8 cellular contexts compared by ENCODE assay signal in genomic region chr15:101320501-101321052, GRCh38. TPM values are rescaled to one million over a fixed set of nuclear protein-coding genes. Genes with fewer than 3 reads are reported as not detected.
DNase-seq lines count a peak whose midpoint lies in the region; ATAC-seq and TF ChIP-seq lines count a peak whose summit lies in the region.

No MANE protein-coding gene starts in this region.

- H3K4me1 ChIP-seq in GM23338 (ENCODE audit: insufficient read depth) (no peaks in the 10 kb centered on the region), lower lobe of right lung (no peaks in the 10 kb centered on the region)

- DNase-seq in AML-193 (lab: John Stamatoyannopoulos, UW) (peak; percentile 93 to 94), GM23338 (ENCODE audit: low spot score) (peak; percentile 72), T-helper 17 cell (peak in 1 of 3 donors; percentile 33), lower lobe of right lung (peak; percentile 84), OCI-M2 (lab: John Stamatoyannopoulos, UW; ENCODE audit: unreplicated experiment) (no peak)
- DNase-seq in activated naive CD8-positive, alpha-beta T cell treated with anti-CD3 and anti-CD28 coated beads, Interleukin-2, amount 50 U/mL, for 16 hours (ENCODE audit: low read depth, low spot score) = peak; percentile 19
- DNase-seq in stimulated activated effector memory CD8-positive, alpha-beta T cell treated with anti-CD3 and anti-CD28 coated beads, Interleukin-12 subunit alpha, Interleukin-12 subunit beta, amount 100 ng/mL, for 72 hours (ENCODE audit: low spot score in 2 of 2) = peak; percentile 14 to 73

- intact Hi-C loops in lower lobe of right lung (cut with DNase I) = no loop called here

- H3K36me3 Mint-ChIP-seq in GM23338 (ENCODE audit: low read depth) (no peaks in the 10 kb centered on the region; the same call in 2 of the 3 replicates), T-helper 17 cell (ENCODE audit: low read depth) (peaks cover 4% of the 10 kb centered on the region)
- H3K36me3 Mint-ChIP-seq in stimulated activated effector memory CD8-positive, alpha-beta T cell treated with anti-CD3 and anti-CD28 coated beads, Interleukin-12 subunit alpha, Interleukin-12 subunit beta, amount 100 ng/mL, for 72 hours = no peaks in the 10 kb centered on the region

- peak; percentile 91 for ATAC-seq in GM23338
- peak; percentile 96 for ATAC-seq in T-helper 17 cell
- peak; percentile 90 for ATAC-seq in lower lobe of right lung
- peak; percentile 93 for ATAC-seq in stimulated activated effector memory CD8-positive, alpha-beta T cell treated with anti-CD3 and anti-CD28 coated beads, Interleukin-12 subunit alpha, Interleukin-12 subunit beta, amount 100 ng/mL, for 72 hours
- ATAC-seq in HG03521 (IDR thresholded peaks at IDR 0.05; ENCODE audit: unreplicated experiment) = no peak

- no peak overlapping the region for H3K4me3 ChIP-seq in GM23338
- H3K4me3 ChIP-seq in lower lobe of right lung = peak overlapping the region; percentile 15

- no peaks in the 10 kb centered on the region for H3K9me3 ChIP-seq in T-helper 17 cell (ENCODE audit: control insufficient read depth, low read length, poor library complexity, severe bottlenecking)
- no peaks in the 10 kb centered on the region for H3K9me3 ChIP-seq in lower lobe of right lung

- no peaks in the 10 kb centered on the region for H3F3A ChIP-seq in GM23338 (replicated peaks; ENCODE audit: low read depth)

- H4K20me1 ChIP-seq in GM23338 (replicated peaks; ENCODE audit: insufficient read depth) = no peaks in the 10 kb centered on the region

- TF ChIP-seq CTCF in GM23338 (conservative IDR thresholded peaks at IDR 0.05; ENCODE audit: low read depth in 2 of 2) (peak; percentile 41 to 64), lower lobe of right lung (IDR thresholded peaks at IDR 0.05) (peak; percentile 48)

- H3K36me3 ChIP-seq in GM23338 (ENCODE audit: insufficient read depth) = no peaks in the 10 kb centered on the region
- H3K36me3 ChIP-seq in lower lobe of right lung = no peaks in the 10 kb centered on the region

- no peak overlapping the region for H3K4me2 ChIP-seq in GM23338

- H3K9me2 ChIP-seq in GM23338 (ENCODE audit: insufficient read depth) = no peaks in the 10 kb centered on the region

- peak overlapping the region; percentile 31; the same call in 2 of the 3 replicates for H3K4me3 Mint-ChIP-seq in GM23338
- peak overlapping the region; percentile 67 for H3K4me3 Mint-ChIP-seq in T-helper 17 cell
- H3K4me3 Mint-ChIP-seq in stimulated activated effector memory CD8-positive, alpha-beta T cell treated with anti-CD3 and anti-CD28 coated beads, Interleukin-12 subunit alpha, Interleukin-12 subunit beta, amount 100 ng/mL, for 72 hours = peak overlapping the region; percentile 70

- H3K9me3 Mint-ChIP-seq in GM23338 = no peaks in the 10 kb centered on the region; the same call in 2 of the 3 replicates
- peaks cover 2% of the 10 kb centered on the region for H3K9me3 Mint-ChIP-seq in stimulated activated effector memory CD8-positive, alpha-beta T cell treated with anti-CD3 and anti-CD28 coated beads, Interleukin-12 subunit alpha, Interleukin-12 subunit beta, amount 100 ng/mL, for 72 hours

- H3K27ac ChIP-seq in GM23338 (ENCODE audit: low read depth) = no peak overlapping the region
- no peak overlapping the region for H3K27ac ChIP-seq in lower lobe of right lung

- H3K4me1 Mint-ChIP-seq in GM23338 (peaks cover 6% of the 10 kb centered on the region; the same call in 2 of the 3 replicates), T-helper 17 cell (no peaks in the 10 kb centered on the region)
- H3K4me1 Mint-ChIP-seq in stimulated activated effector memory CD8-positive, alpha-beta T cell treated with anti-CD3 and anti-CD28 coated beads, Interleukin-12 subunit alpha, Interleukin-12 subunit beta, amount 100 ng/mL, for 72 hours = peaks cover 13% of the 10 kb centered on the region

- H3K27me3 Mint-ChIP-seq in GM23338 (ENCODE audit: insufficient read depth, low read depth, poor library complexity) (peaks cover 11% of the 10 kb centered on the region), T-helper 17 cell (peaks cover 50% of the 10 kb centered on the region)

- H3K27ac Mint-ChIP-seq in GM23338 = no peak overlapping the region
- peak overlapping the region; percentile 80 for H3K27ac Mint-ChIP-seq in T-helper 17 cell
- peak overlapping the region; percentile 84 for H3K27ac Mint-ChIP-seq in stimulated activated effector memory CD8-positive, alpha-beta T cell treated with anti-CD3 and anti-CD28 coated beads, Interleukin-12 subunit alpha, Interleukin-12 subunit beta, amount 100 ng/mL, for 72 hours

- H2AFZ ChIP-seq in GM23338 = no peak overlapping the region

- H3K27me3 ChIP-seq in GM23338 (ENCODE audit: insufficient read depth) (no peaks in the 10 kb centered on the region), lower lobe of right lung (ENCODE audit: low read depth) (no peaks in the 10 kb centered on the region)

- H3K79me2 ChIP-seq in GM23338 (replicated peaks; ENCODE audit: insufficient read depth) = no peaks in the 10 kb centered on the region

TF ChIP-seq in GM23338, 12 proteins besides CTCF, POLR2A, EP300 and RAD21 (continues in another document):
- no peak for TF ChIP-seq NANOG (IDR thresholded peaks at IDR 0.05; ENCODE audit: borderline replicate concordance)
- TF ChIP-seq STAT1 (IDR thresholded peaks at IDR 0.05; ENCODE audit: unreplicated experiment) = no peak
- TF ChIP-seq CREB1 (CRISPR knock-in tag; IDR thresholded peaks at IDR 0.05; ENCODE audit: low read depth) = peak; percentile 59; the same call in 1 of the 2 replicates
- TF ChIP-seq ZNF462 (CRISPR knock-in tag; IDR thresholded peaks at IDR 0.05) = no peak

RNA-seq across cellular contexts. Expression of gene SNRPA1, which starts 25.5 kb away (rescaled TPM):
- 128 and 170 TPM in 2 replicates for total RNA-seq in GM23338 (2014; rRNA removed; shearing (Covaris generic))
- 313 and 361 TPM in 2 replicates for polyA plus RNA-seq in GM23338 (2016; fragmentation: Nextera tagmentation; extraction: Ambion mirVana)
- 100 to 1,000 TPM; 166 to 206 TPM for total RNA-seq in T-helper 17 cell
- 35.4 TPM for total RNA-seq in lower lobe of right lung

RNA-seq across cellular contexts. Expression of gene SELENOS, which starts 43.3 kb away (rescaled TPM):
- total RNA-seq in GM23338 (2014; rRNA removed; shearing (Covaris generic)) = 37.0 and 77.2 TPM in 2 replicates
- polyA plus RNA-seq in GM23338 (2016; fragmentation: Nextera tagmentation; extraction: Ambion mirVana) = 106 and 108 TPM in 2 replicates
- 10 to 100 TPM; 28.0 to 36.3 TPM for total RNA-seq in T-helper 17 cell
- 64.5 TPM for total RNA-seq in lower lobe of right lung
